2 cellular contexts compared by ENCODE assay signal in the genomic region with DNA sequence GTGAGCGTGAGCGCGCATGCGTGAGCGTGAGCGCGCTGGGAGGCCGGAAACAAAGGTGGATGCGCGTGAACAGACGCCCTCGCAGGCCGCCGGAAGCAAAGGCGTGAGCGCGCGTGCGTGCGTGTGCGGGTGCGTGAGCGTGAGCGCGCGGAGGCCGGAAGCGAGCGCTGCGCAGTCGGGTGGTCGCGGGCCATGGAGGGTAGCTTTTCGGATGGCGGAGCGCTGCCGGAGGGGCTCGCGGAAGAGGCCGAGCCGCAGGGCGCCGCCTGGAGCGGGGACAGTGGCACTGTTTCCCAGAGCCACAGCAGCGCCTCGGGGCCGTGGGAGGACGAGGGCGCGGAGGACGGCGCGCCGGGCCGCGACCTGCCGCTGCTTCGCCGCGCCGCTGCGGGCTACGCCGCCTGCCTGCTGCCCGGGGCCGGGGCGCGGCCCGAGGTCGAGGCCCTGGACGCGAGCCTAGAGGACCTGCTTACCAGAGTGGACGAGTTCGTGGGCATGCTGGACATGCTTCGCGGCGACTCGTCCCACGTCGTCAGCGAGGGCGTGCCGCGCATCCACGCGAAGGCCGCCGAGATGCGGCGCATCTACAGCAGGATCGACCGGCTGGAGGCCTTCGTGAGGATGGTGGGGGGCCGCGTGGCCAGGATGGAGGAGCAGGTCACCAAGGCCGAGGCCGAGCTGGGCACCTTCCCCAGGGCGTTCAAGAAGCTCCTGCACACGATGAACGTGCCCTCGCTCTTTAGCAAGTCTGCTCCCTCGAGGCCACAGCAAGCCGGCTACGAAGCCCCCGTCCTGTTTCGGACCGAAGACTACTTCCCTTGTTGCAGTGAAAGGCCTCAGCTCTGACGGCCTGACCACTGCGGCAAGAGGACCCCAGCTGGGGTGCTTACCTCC.
TF ChIP-seq lines count a peak whose summit lies in the region.

A gene with protein sequence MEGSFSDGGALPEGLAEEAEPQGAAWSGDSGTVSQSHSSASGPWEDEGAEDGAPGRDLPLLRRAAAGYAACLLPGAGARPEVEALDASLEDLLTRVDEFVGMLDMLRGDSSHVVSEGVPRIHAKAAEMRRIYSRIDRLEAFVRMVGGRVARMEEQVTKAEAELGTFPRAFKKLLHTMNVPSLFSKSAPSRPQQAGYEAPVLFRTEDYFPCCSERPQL (plus strand): TSS at position 157 of the 894 bp plus-strand sequence. CDS start 36 bp downstream, at position 193.

TF ChIP-seq in HCT116, 20 proteins besides CTCF, POLR2A, EP300 and RAD21 (continued from another document):
- TF ChIP-seq, protein P1, sequence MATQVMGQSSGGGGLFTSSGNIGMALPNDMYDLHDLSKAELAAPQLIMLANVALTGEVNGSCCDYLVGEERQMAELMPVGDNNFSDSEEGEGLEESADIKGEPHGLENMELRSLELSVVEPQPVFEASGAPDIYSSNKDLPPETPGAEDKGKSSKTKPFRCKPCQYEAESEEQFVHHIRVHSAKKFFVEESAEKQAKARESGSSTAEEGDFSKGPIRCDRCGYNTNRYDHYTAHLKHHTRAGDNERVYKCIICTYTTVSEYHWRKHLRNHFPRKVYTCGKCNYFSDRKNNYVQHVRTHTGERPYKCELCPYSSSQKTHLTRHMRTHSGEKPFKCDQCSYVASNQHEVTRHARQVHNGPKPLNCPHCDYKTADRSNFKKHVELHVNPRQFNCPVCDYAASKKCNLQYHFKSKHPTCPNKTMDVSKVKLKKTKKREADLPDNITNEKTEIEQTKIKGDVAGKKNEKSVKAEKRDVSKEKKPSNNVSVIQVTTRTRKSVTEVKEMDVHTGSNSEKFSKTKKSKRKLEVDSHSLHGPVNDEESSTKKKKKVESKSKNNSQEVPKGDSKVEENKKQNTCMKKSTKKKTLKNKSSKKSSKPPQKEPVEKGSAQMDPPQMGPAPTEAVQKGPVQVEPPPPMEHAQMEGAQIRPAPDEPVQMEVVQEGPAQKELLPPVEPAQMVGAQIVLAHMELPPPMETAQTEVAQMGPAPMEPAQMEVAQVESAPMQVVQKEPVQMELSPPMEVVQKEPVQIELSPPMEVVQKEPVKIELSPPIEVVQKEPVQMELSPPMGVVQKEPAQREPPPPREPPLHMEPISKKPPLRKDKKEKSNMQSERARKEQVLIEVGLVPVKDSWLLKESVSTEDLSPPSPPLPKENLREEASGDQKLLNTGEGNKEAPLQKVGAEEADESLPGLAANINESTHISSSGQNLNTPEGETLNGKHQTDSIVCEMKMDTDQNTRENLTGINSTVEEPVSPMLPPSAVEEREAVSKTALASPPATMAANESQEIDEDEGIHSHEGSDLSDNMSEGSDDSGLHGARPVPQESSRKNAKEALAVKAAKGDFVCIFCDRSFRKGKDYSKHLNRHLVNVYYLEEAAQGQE (IDR thresholded peaks at IDR 0.05; ENCODE audit: low read depth) = no peak
- TF ChIP-seq SIN3A (IDR thresholded peaks at IDR 0.05; ENCODE audit: low read depth) (0 out of 2 replicates have a peak, but pooled peaks have one; percentile 18), EZH2 (IDR thresholded peaks at IDR 0.05) (no peak), EGR1 (IDR thresholded peaks at IDR 0.05; ENCODE audit: low read depth) (peak; percentile 69; the same call in 1 of the 2 replicates), CEBPB (IDR thresholded peaks at IDR 0.05; ENCODE audit: low read depth) (no peak), EZH2phosphoT487 (IDR thresholded peaks at IDR 0.05; ENCODE audit: borderline replicate concordance) (no peak), FOSL1 (IDR thresholded peaks at IDR 0.05; ENCODE audit: low read depth) (no peak), POLR2AphosphoS5 (IDR thresholded peaks at IDR 0.05; ENCODE audit: low read depth, low read length) (peak; percentile 91), JUND (IDR thresholded peaks at IDR 0.05) (no peak), SP1 (IDR thresholded peaks at IDR 0.05; ENCODE audit: low read depth) (0 out of 2 replicates have a peak, but pooled peaks have one; percentile 22), SRF (IDR thresholded peaks at IDR 0.05; ENCODE audit: low read depth) (no peak), CBX3 (IDR thresholded peaks at IDR 0.05; ENCODE audit: low read depth) (no peak), TCF7L2 (IDR thresholded peaks at IDR 0.05; ENCODE audit: borderline replicate concordance, extremely low read depth, insufficient read depth, insufficient read length) (no peak), ZFX (IDR thresholded peaks at IDR 0.05) (peak; percentile 96), YY1 (IDR thresholded peaks at IDR 0.05; ENCODE audit: extremely low read depth, insufficient replicate concordance, low read depth, low read length) (no peak), ELF1 (IDR thresholded peaks at IDR 0.05; ENCODE audit: borderline replicate concordance, low read depth) (no peak; the same call in 1 of the 2 replicates)
- TF ChIP-seq, protein P2, sequence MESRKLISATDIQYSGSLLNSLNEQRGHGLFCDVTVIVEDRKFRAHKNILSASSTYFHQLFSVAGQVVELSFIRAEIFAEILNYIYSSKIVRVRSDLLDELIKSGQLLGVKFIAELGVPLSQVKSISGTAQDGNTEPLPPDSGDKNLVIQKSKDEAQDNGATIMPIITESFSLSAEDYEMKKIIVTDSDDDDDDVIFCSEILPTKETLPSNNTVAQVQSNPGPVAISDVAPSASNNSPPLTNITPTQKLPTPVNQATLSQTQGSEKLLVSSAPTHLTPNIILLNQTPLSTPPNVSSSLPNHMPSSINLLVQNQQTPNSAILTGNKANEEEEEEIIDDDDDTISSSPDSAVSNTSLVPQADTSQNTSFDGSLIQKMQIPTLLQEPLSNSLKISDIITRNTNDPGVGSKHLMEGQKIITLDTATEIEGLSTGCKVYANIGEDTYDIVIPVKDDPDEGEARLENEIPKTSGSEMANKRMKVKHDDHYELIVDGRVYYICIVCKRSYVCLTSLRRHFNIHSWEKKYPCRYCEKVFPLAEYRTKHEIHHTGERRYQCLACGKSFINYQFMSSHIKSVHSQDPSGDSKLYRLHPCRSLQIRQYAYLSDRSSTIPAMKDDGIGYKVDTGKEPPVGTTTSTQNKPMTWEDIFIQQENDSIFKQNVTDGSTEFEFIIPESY (IDR thresholded peaks at IDR 0.05; ENCODE audit: extremely low read depth, insufficient replicate concordance, low read length) = no peak
- TF ChIP-seq, protein P3, sequence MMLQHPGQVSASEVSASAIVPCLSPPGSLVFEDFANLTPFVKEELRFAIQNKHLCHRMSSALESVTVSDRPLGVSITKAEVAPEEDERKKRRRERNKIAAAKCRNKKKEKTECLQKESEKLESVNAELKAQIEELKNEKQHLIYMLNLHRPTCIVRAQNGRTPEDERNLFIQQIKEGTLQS (IDR thresholded peaks at IDR 0.05) = no peak
- TF ChIP-seq, protein P4, sequence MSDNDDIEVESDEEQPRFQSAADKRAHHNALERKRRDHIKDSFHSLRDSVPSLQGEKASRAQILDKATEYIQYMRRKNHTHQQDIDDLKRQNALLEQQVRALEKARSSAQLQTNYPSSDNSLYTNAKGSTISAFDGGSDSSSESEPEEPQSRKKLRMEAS (IDR thresholded peaks at IDR 0.05) = peak; percentile 76

TF ChIP-seq in SK-N-SH treated with all-trans-retinoic acid at 6 μM for 48 hours, 23 proteins besides CTCF, POLR2A, EP300 and RAD21 (continued from another document):
- TF ChIP-seq, protein P5, sequence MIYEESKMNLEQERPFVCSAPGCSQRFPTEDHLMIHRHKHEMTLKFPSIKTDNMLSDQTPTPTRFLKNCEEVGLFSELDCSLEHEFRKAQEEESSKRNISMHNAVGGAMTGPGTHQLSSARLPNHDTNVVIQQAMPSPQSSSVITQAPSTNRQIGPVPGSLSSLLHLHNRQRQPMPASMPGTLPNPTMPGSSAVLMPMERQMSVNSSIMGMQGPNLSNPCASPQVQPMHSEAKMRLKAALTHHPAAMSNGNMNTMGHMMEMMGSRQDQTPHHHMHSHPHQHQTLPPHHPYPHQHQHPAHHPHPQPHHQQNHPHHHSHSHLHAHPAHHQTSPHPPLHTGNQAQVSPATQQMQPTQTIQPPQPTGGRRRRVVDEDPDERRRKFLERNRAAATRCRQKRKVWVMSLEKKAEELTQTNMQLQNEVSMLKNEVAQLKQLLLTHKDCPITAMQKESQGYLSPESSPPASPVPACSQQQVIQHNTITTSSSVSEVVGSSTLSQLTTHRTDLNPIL (CRISPR knock-in tag; IDR thresholded peaks at IDR 0.05; ENCODE audit: low read depth) = no peak
- TF ChIP-seq BACH2 (CRISPR knock-in tag; IDR thresholded peaks at IDR 0.05; ENCODE audit: borderline replicate concordance) = peak; percentile 58; the same call in 1 of the 2 replicates
- TF ChIP-seq PPARA (CRISPR knock-in tag; IDR thresholded peaks at IDR 0.05; ENCODE audit: borderline replicate concordance) = no peak
- TF ChIP-seq OSR1 (CRISPR knock-in tag; IDR thresholded peaks at IDR 0.05) = no peak
- TF ChIP-seq ZNF565 (CRISPR knock-in tag; conservative IDR thresholded peaks at IDR 0.05; ENCODE audit: low read depth) = no peak
- no peak for TF ChIP-seq ARNTL (CRISPR knock-in tag; IDR thresholded peaks at IDR 0.05; ENCODE audit: borderline replicate concordance, low read depth)
- 0 out of 2 replicates have a peak, but pooled peaks have one; percentile 70 for TF ChIP-seq CSDC2 (CRISPR knock-in tag; IDR thresholded peaks at IDR 0.05)
- TF ChIP-seq, protein P6, sequence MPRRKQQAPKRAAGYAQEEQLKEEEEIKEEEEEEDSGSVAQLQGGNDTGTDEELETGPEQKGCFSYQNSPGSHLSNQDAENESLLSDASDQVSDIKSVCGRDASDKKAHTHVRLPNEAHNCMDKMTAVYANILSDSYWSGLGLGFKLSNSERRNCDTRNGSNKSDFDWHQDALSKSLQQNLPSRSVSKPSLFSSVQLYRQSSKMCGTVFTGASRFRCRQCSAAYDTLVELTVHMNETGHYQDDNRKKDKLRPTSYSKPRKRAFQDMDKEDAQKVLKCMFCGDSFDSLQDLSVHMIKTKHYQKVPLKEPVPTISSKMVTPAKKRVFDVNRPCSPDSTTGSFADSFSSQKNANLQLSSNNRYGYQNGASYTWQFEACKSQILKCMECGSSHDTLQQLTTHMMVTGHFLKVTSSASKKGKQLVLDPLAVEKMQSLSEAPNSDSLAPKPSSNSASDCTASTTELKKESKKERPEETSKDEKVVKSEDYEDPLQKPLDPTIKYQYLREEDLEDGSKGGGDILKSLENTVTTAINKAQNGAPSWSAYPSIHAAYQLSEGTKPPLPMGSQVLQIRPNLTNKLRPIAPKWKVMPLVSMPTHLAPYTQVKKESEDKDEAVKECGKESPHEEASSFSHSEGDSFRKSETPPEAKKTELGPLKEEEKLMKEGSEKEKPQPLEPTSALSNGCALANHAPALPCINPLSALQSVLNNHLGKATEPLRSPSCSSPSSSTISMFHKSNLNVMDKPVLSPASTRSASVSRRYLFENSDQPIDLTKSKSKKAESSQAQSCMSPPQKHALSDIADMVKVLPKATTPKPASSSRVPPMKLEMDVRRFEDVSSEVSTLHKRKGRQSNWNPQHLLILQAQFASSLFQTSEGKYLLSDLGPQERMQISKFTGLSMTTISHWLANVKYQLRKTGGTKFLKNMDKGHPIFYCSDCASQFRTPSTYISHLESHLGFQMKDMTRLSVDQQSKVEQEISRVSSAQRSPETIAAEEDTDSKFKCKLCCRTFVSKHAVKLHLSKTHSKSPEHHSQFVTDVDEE (CRISPR knock-in tag; IDR thresholded peaks at IDR 0.05) = peak; percentile 97
- TF ChIP-seq TOX (CRISPR knock-in tag; IDR thresholded peaks at IDR 0.05; ENCODE audit: borderline replicate concordance) = no peak
- TF ChIP-seq, protein P7, sequence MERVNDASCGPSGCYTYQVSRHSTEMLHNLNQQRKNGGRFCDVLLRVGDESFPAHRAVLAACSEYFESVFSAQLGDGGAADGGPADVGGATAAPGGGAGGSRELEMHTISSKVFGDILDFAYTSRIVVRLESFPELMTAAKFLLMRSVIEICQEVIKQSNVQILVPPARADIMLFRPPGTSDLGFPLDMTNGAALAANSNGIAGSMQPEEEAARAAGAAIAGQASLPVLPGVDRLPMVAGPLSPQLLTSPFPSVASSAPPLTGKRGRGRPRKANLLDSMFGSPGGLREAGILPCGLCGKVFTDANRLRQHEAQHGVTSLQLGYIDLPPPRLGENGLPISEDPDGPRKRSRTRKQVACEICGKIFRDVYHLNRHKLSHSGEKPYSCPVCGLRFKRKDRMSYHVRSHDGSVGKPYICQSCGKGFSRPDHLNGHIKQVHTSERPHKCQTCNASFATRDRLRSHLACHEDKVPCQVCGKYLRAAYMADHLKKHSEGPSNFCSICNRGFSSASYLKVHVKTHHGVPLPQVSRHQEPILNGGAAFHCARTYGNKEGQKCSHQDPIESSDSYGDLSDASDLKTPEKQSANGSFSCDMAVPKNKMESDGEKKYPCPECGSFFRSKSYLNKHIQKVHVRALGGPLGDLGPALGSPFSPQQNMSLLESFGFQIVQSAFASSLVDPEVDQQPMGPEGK (CRISPR knock-in tag; IDR thresholded peaks at IDR 0.05; ENCODE audit: borderline replicate concordance) = no peak
- peak; percentile 75; the same call in 1 of the 2 replicates for TF ChIP-seq ZFP3 (CRISPR knock-in tag; IDR thresholded peaks at IDR 0.05)
- no peak for TF ChIP-seq ISL1 (CRISPR knock-in tag; IDR thresholded peaks at IDR 0.05)
- no peak for TF ChIP-seq RARB (CRISPR knock-in tag; IDR thresholded peaks at IDR 0.05)
- TF ChIP-seq ESRRG (CRISPR knock-in tag; IDR thresholded peaks at IDR 0.05) = no peak
- TF ChIP-seq GLIS3 (CRISPR knock-in tag; IDR thresholded peaks at IDR 0.05) = no peak
- TF ChIP-seq, protein P8, sequence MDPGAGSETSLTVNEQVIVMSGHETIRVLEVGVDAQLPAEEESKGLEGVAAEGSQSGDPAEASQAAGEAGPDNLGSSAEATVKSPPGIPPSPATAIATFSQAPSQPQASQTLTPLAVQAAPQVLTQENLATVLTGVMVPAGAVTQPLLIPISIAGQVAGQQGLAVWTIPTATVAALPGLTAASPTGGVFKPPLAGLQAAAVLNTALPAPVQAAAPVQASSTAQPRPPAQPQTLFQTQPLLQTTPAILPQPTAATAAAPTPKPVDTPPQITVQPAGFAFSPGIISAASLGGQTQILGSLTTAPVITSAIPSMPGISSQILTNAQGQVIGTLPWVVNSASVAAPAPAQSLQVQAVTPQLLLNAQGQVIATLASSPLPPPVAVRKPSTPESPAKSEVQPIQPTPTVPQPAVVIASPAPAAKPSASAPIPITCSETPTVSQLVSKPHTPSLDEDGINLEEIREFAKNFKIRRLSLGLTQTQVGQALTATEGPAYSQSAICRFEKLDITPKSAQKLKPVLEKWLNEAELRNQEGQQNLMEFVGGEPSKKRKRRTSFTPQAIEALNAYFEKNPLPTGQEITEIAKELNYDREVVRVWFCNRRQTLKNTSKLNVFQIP (CRISPR knock-in tag; IDR thresholded peaks at IDR 0.05; ENCODE audit: borderline replicate concordance, low read depth) = no peak
- no peak for TF ChIP-seq TCF4 (CRISPR knock-in tag; IDR thresholded peaks at IDR 0.05; ENCODE audit: borderline replicate concordance)
